ENCODE assay signal across 11 cellular contexts in genomic region chr2:140108706-140109472, GRCh38.
DNase-seq lines count a peak whose midpoint lies in the region; ATAC-seq, FAIRE-seq and TF ChIP-seq lines count a peak whose summit lies in the region.
"Had no signal": no experiment of that assay in that cellular context is flagged by ENCODE, and none has a peak within 500 bp of the region (broad histone marks: within the 10 kb centered on the region; RNA-seq: fewer than 3 reads in every experiment).

No MANE protein-coding gene starts in this region.

- no peak overlapping the region for H3K4ac ChIP-seq in IMR-90 (ENCODE audit: low read depth, low read length)

- H3K14ac ChIP-seq in IMR-90 (replicated peaks; ENCODE audit: low read depth, low read length): no peak overlapping the region

- H3K27ac ChIP-seq in IMR-90 (ENCODE audit: insufficient read depth, low read length) (no peak overlapping the region), HepG2 (ENCODE audit: extremely low read length, insufficient read depth, low read length) (no peak overlapping the region)

- ATAC-seq in IMR-90 (ENCODE audit: low read depth) (no peak), HepG2 (no peak)
- ATAC-seq: CD8-positive, alpha-beta T cell had no signal

- H2AK9ac ChIP-seq in IMR-90 (replicated peaks; ENCODE audit: low read depth, low read length, poor library complexity): no peak overlapping the region

- H3K4me3 Mint-ChIP-seq in Calu3 (ENCODE audit: low read depth, unreplicated experiment): no peak overlapping the region
- H3K4me3 Mint-ChIP-seq: CD14-positive monocyte; CD8-positive, alpha-beta T cell had no signal

- H3K23ac ChIP-seq in IMR-90 (ENCODE audit: low read depth, low read length): no peak overlapping the region

- no TSS peak for BruUV-seq in Calu3 (replicated peaks; lab: Mats Ljungman, UMichigan)
- no TSS peak for BruUV-seq in IMR-90 (replicated peaks; lab: Mats Ljungman, UMichigan)
- no TSS peak for BruUV-seq in HepG2 (replicated peaks; lab: Mats Ljungman, UMichigan)

- dilution Hi-C loops in IMR-90 (cut with HindIII; ENCODE audit: low sequenced_read_pairs, unreplicated experiment): no loop called here

- H3K4me1 ChIP-seq in IMR-90 (ENCODE audit: control insufficient read depth, insufficient read depth, low read length): no peaks in the 10 kb centered on the region
- H3K4me1 ChIP-seq in HepG2 (ENCODE audit: insufficient read depth, low read length): no peaks in the 10 kb centered on the region

- no peak overlapping the region; the same call in 1 of the 2 replicates for H3K56ac ChIP-seq in IMR-90 (ENCODE audit: extremely low read depth, insufficient read depth, low read length)

- H4K8ac ChIP-seq in IMR-90 (ENCODE audit: low read depth in 2 of 2, low read length in 2 of 2): no peak overlapping the region

- no peak for FAIRE-seq in HepG2 (lab: Jason Lieb, UNC)

- no peak overlapping the region for H3K9ac ChIP-seq in IMR-90 (ENCODE audit: low read depth, low read length)
- H3K9ac ChIP-seq in HepG2 (ENCODE audit: insufficient read depth, low read depth, low read length): no peak overlapping the region

- no peak overlapping the region for H2AK5ac ChIP-seq in IMR-90 (ENCODE audit: low read depth, low read length)

- H2BK120ac ChIP-seq in IMR-90 (ENCODE audit: low read depth, low read length): no peak overlapping the region

- no peaks in the 10 kb centered on the region for H3K9me1 ChIP-seq in IMR-90 (ENCODE audit: insufficient read depth, low read length)

- no peak for TF ChIP-seq CTCF in Calu3 (IDR thresholded peaks at IDR 0.05; ENCODE audit: unreplicated experiment)
- TF ChIP-seq CTCF in IMR-90 (conservative IDR thresholded peaks at IDR 0.05; ENCODE audit: low read depth, low read length): no peak
- no peak for TF ChIP-seq CTCF in HepG2 (CRISPR knock-in tag; IDR thresholded peaks at IDR 0.05)

- H3K9me3 Mint-ChIP-seq in Calu3 (ENCODE audit: low read depth, unreplicated experiment): peaks cover 2% of the 10 kb centered on the region

- no peak for TF ChIP-seq POLR2A in IMR-90 (IDR thresholded peaks at IDR 0.05; ENCODE audit: low read depth, low read length)
- no peak for TF ChIP-seq POLR2A in HepG2 (IDR thresholded peaks at IDR 0.05; ENCODE audit: insufficient read depth in 1 of 2, low read depth in 2 of 2, low read length in 2 of 2)

- H3K18ac ChIP-seq in IMR-90 (ENCODE audit: low read depth, low read length): no peak overlapping the region

- TF ChIP-seq EP300 in HepG2 (IDR thresholded peaks at IDR 0.05; ENCODE audit: low read depth in 2 of 2, low read length in 2 of 2) (no peak), HepG2 (CRISPR knock-in tag; IDR thresholded peaks at IDR 0.05; ENCODE audit: borderline replicate concordance) (no peak)

- in situ Hi-C loops in IMR-90 (cut with MboI; ENCODE audit: low sequenced_read_pairs) (no loop called here), HepG2 (cut with HindIII; ENCODE audit: extremely low pct_ligation_motif_present, low pct_unique_long_range_greater_than_20kb) (no loop called here)

- H3K4me3 ChIP-seq in IMR-90 (ENCODE audit: insufficient read depth, low read depth, low read length): no peak overlapping the region
- H3K4me3 ChIP-seq in HepG2 (replicated peaks in 1 of 3; ENCODE audit: insufficient read depth in 1 of 3, low read depth in 2 of 3, low read length in 3 of 3): no peak overlapping the region

- H3K9me3 ChIP-seq in IMR-90 (ENCODE audit: control insufficient read depth, insufficient read depth, low read length) (0 out of 2 replicates have a peak, but pooled peaks cover 3% of the 10 kb centered on the region), HepG2 (ENCODE audit: low read length) (no peaks in the 10 kb centered on the region)

- H3K79me1 ChIP-seq in IMR-90 (ENCODE audit: low read depth in 1 of 2, low read length in 2 of 2): no peaks in the 10 kb centered on the region

- H4K20me1 ChIP-seq in IMR-90 (ENCODE audit: insufficient read depth, low read length) (no peaks in the 10 kb centered on the region), HepG2 (ENCODE audit: insufficient read depth, low read length) (no peaks in the 10 kb centered on the region)

- H2AFZ ChIP-seq in IMR-90 (replicated peaks; ENCODE audit: low read length, poor library complexity) (no peak overlapping the region), HepG2 (ENCODE audit: low read length) (no peak overlapping the region)

- H3K36me3 ChIP-seq in IMR-90 (ENCODE audit: control insufficient read depth, insufficient read depth, low read length): no peaks in the 10 kb centered on the region
- H3K36me3 ChIP-seq in HepG2 (replicated peaks in 1 of 2; ENCODE audit: control insufficient read depth in 1 of 2, insufficient read depth in 2 of 2, low read length in 2 of 2): no peaks in the 10 kb centered on the region

- TF ChIP-seq RAD21 in IMR-90 (IDR thresholded peaks at IDR 0.05; ENCODE audit: low read length) (no peak), HepG2 (CRISPR knock-in tag; IDR thresholded peaks at IDR 0.05) (no peak)

- CTCF ChIA-PET in Calu3 (lab: Charles Lee) (no interaction called here), IMR-90 (lab: Yijun Ruan, JAX) (no interaction called here), HepG2 (lab: Yijun Ruan, JAX; ENCODE audit: low intra/inter-chr PET ratio, low total read pairs) (no interaction called here)

- POLR2A ChIA-PET in IMR-90 (lab: Charles Lee; ENCODE audit: unreplicated experiment): no interaction called here
- POLR2A ChIA-PET in HepG2 (lab: Yijun Ruan, JAX): no interaction called here

- H3K27ac Mint-ChIP-seq in Calu3 (ENCODE audit: unreplicated experiment): peak overlapping the region; percentile 21
- H3K27ac Mint-ChIP-seq: CD14-positive monocyte; CD8-positive, alpha-beta T cell had no signal

- no peaks in the 10 kb centered on the region for H3K27me3 ChIP-seq in IMR-90 (ENCODE audit: control insufficient read depth, insufficient read depth, low read length)
- H3K27me3 ChIP-seq in HepG2 (ENCODE audit: control insufficient read depth in 1 of 2, insufficient read depth in 2 of 2, low read length in 2 of 2): no peaks in the 10 kb centered on the region

- H2BK20ac ChIP-seq in IMR-90 (ENCODE audit: low read depth, low read length): no peak overlapping the region

- no peak overlapping the region for H2BK15ac ChIP-seq in IMR-90 (ENCODE audit: low read depth, low read length)

- H2BK5ac ChIP-seq in IMR-90 (ENCODE audit: low read depth, low read length, poor library complexity, severe bottlenecking): no peak overlapping the region

- H3K79me2 ChIP-seq in HepG2 (ENCODE audit: insufficient read depth, low read length): no peaks in the 10 kb centered on the region

- H3K4me2 ChIP-seq in IMR-90 (ENCODE audit: low read depth, low read length) (no peak overlapping the region), HepG2 (ENCODE audit: low read depth, low read length) (no peak overlapping the region)

- no peaks in the 10 kb centered on the region for H3K27me3 Mint-ChIP-seq in Calu3 (ENCODE audit: unreplicated experiment)

- no peak for DNase-seq in Calu3
- DNase-seq in IMR-90: no peak
- peak; percentile 26 for DNase-seq in astrocyte of the hippocampus (ENCODE audit: low read depth, low spot score)
- DNase-seq in HepG2 (ENCODE audit: low spot score): no peak
- no peak for DNase-seq in NCI-H2227 treated with DMSO at 0.1 percent for 48 hours (lab: John Stamatoyannopoulos, UW)
- no peak for DNase-seq in SK-N-DZ (ENCODE audit: low spot score)
- DNase-seq in NCI-H2081 treated with DMSO at 0.1 percent for 48 hours (lab: John Stamatoyannopoulos, UW): no peak
- DNase-seq: CD8-positive, alpha-beta T cell; COR-L47; H7 had no signal

- no peak overlapping the region for H4K5ac ChIP-seq in IMR-90 (ENCODE audit: low read depth, low read length)

- H3K4me1 Mint-ChIP-seq in Calu3 (ENCODE audit: low read depth, unreplicated experiment): peaks cover 9% of the 10 kb centered on the region
- H3K4me1 Mint-ChIP-seq: CD14-positive monocyte had no signal

- no peaks in the 10 kb centered on the region for H3K36me3 Mint-ChIP-seq in Calu3 (ENCODE audit: insufficient read depth, unreplicated experiment)
- H3K36me3 Mint-ChIP-seq: CD14-positive monocyte; CD8-positive, alpha-beta T cell had no signal

- no peak overlapping the region for H4K91ac ChIP-seq in IMR-90 (ENCODE audit: insufficient read depth, low read depth, low read length)

- intact Hi-C loops in Calu3 (cut with micrococcal nuclease; ENCODE audit: unreplicated experiment): no loop called here
- intact Hi-C loops in IMR-90 (cut with micrococcal nuclease): no loop called here
- intact Hi-C loops in HepG2 (cut with micrococcal nuclease; ENCODE audit: unreplicated experiment): no loop called here

- WGBS in IMR-90 (ENCODE audit: extremely low coverage in 2 of 2, insufficient read length in 1 of 2), 2 experiments: 42% methylated on average over 2 of the region's 5 CpGs; no CpG with 5 or more reads in 1 of the 2 experiments
- 2% methylated on average over 5 of the region's 5 CpGs for WGBS in HepG2 (ENCODE audit: low lambda C conversion rate)

TF ChIP-seq in IMR-90, 13 proteins besides CTCF, POLR2A, EP300 and RAD21:
- peak; percentile 34; the same call in 1 of the 2 replicates for TF ChIP-seq MAFK (IDR thresholded peaks at IDR 0.05; ENCODE audit: low read depth, low read length)
- TF ChIP-seq RCOR1 (IDR thresholded peaks at IDR 0.05; ENCODE audit: insufficient replicate concordance, low read length): no peak

TF ChIP-seq in HepG2, 621 proteins besides CTCF, POLR2A, EP300 and RAD21 (continues in another document):
- TF ChIP-seq ZSCAN31 (CRISPR knock-in tag; IDR thresholded peaks at IDR 0.05; ENCODE audit: low read depth) (no peak), MATR3 (CRISPR knock-in tag; IDR thresholded peaks at IDR 0.05) (no peak), YEATS4 (CRISPR knock-in tag; IDR thresholded peaks at IDR 0.05; ENCODE audit: borderline replicate concordance) (no peak), GMEB1 (CRISPR knock-in tag; IDR thresholded peaks at IDR 0.05; ENCODE audit: borderline replicate concordance) (no peak), MAFF (IDR thresholded peaks at IDR 0.05; ENCODE audit: low read depth, low read length) (peak; percentile 79), ZNF496 (CRISPR knock-in tag; IDR thresholded peaks at IDR 0.05; ENCODE audit: insufficient replicate concordance) (no peak), GATA4 (IDR thresholded peaks at IDR 0.05; ENCODE audit: borderline replicate concordance, low read depth) (no peak), MAFK (conservative IDR thresholded peaks at IDR 0.05 in 1 of 2, IDR thresholded peaks at IDR 0.05 in 1 of 2; ENCODE audit: low read length in 2 of 2) (peak; percentile 81 to 83)
